22 cellular contexts compared by ENCODE assay signal in genomic region chr6:53154794-53155193, GRCh38. TPM values are rescaled to one million over a fixed set of nuclear protein-coding genes. Genes with fewer than 3 reads are reported as not detected.
"Had no signal": no experiment of that assay in that cellular context is flagged by ENCODE, and none has a peak within 500 bp of the region (broad histone marks: within the 10 kb centered on the region; RNA-seq: fewer than 3 reads in every experiment).

No MANE protein-coding gene starts in this region.

- DNase-seq: cerebellar nuclear complex; esophagus squamous epithelium; head of caudate nucleus; hypothalamus; kidney glomerular epithelial cell; mucosa of descending colon; naive thymus-derived CD8-positive, alpha-beta T cell; ovary; sigmoid colon; stimulated activated CD4-positive, alpha-beta T cell treated with anti-CD3 and anti-CD28 coated beads, Interleukin-2, amount 100 ng/mL, for 48 hours; stimulated activated naive CD8-positive, alpha-beta T cell treated with anti-CD3 and anti-CD28 coated beads, Interleukin-15, Interleukin-2, amounts not matched to agents 100 U/mL and 50 U/mL, for 24 hours; tibial artery; upper lobe of right lung had no signal

- H3K4me2 ChIP-seq: smooth muscle cell had no signal

- H3K36me3 ChIP-seq: esophagus squamous epithelium, neutrophil, ovary, right atrium auricular region, sigmoid colon, tibial artery, upper lobe of right lung, vagina had no signal

- H3K27me3 ChIP-seq: esophagus squamous epithelium, neutrophil, ovary, right atrium auricular region, sigmoid colon, tibial artery, upper lobe of right lung, vagina had no signal

- H3K4me3 ChIP-seq: esophagus squamous epithelium, mucosa of descending colon, ovary, right atrium auricular region, sigmoid colon, smooth muscle cell, tibial artery, upper lobe of right lung, vagina had no signal

- H3K9me3 ChIP-seq: esophagus squamous epithelium, mucosa of descending colon, neutrophil, ovary, right atrium auricular region, sigmoid colon, tibial artery, upper lobe of right lung, vagina had no signal

- H3K27ac ChIP-seq: neutrophil, ovary, sigmoid colon, tibial artery, upper lobe of right lung, vagina had no signal

- ATAC-seq: mucosa of descending colon; naive thymus-derived CD8-positive, alpha-beta T cell; stimulated activated naive CD8-positive, alpha-beta T cell treated with anti-CD3 and anti-CD28 coated beads, Interleukin-15, Interleukin-2, amounts not matched to agents 100 U/mL and 50 U/mL, for 24 hours; upper lobe of right lung had no signal

- H3K4me1 ChIP-seq: esophagus squamous epithelium, right atrium auricular region, sigmoid colon, tibial artery, upper lobe of right lung, vagina had no signal

RNA-seq across cellular contexts. Expression of gene GCM1, which starts 6.2 kb away (rescaled TPM):
- total RNA-seq: epithelial cell of proximal tubule, fibroblast of villous mesenchyme, mucosa of descending colon, ovary, right atrium auricular region, sigmoid colon, smooth muscle cell, temporal lobe, upper lobe of right lung, vagina had no signal
- polyA plus RNA-seq: liver; naive thymus-derived CD8-positive, alpha-beta T cell; neural cell; ovary; smooth muscle cell had no signal
